9 cellular contexts compared by ENCODE assay signal in the genomic region with DNA sequence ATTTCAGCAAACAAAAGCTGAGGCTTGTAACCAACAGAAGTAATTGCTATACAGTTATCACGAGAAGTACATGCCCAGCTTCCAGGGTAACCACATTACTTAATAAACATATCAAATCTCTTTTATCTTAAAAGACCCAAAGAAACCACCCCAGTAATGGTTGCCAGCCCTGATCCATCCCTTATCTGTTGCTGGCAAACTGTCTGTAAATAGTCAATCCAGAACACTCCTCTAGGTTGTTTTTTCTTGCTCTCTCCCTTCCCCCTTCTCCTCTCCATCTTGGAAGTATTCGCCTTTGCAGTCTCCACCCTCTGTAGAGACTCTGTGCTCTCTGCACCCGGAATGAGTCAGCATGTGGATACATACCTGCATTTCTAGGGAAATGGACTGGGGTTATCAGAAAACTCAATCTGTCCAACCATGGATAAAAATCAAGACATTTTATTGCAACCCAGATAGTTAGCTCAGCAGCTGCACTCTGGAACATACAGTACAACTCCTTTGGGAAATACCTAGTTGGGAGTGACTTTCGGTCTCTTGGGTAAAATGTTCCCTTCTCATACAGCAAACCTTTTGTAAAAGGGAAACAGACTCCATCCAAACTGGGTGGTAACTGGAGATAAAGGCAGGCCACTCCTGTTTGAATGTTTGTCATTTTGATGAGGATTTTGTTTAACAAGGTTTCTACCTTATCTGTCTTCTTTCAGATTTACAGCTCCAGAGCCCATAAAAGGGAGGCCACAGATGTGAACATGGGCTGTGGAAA.
A peak's percentile ranks its signal among the peaks of the same experiment; 100 is the strongest.
DNase-seq lines count a peak whose midpoint lies in the region; ATAC-seq and TF ChIP-seq lines count a peak whose summit lies in the region.
"Had no signal": no experiment of that assay in that cellular context is flagged by ENCODE, and none has a peak within 500 bp of the region (broad histone marks: within the 10 kb centered on the region; RNA-seq: fewer than 3 reads in every experiment).

No MANE protein-coding gene starts in this region.

- 45% methylated on average over 4 of the region's 4 CpGs for WGBS in mesenchymal stem cell

- no peaks in the 10 kb centered on the region for H3K79me1 ChIP-seq in mesenchymal stem cell (replicated peaks; ENCODE audit: low read length, poor library complexity, severe bottlenecking)

- no peak overlapping the region for H3K4ac ChIP-seq in mesenchymal stem cell (ENCODE audit: low read depth in 1 of 2, low read length in 2 of 2)

- peak overlapping the region in 7 of 11 experiments; percentile 4 to 44 (median 26); a peak in 8 of 22 replicates for H3K4me2 ChIP-seq in BLaER1 treated with 17β-estradiol and CSF1 and Interleukin-3, amounts not matched to agents 10 nM and 100 nM
- H3K4me2 ChIP-seq in mesenchymal stem cell (ENCODE audit: low read length, poor library complexity, severe bottlenecking), result peak overlapping the region; percentile 8

- no peaks in the 10 kb centered on the region for H3K27me3 ChIP-seq in BLaER1 treated with 17β-estradiol and CSF1 and Interleukin-3, amounts not matched to agents 10 nM and 100 nM
- no peaks in the 10 kb centered on the region for H3K27me3 ChIP-seq in duodenal mucosa (ENCODE audit: control insufficient read depth in 1 of 2, insufficient read depth in 2 of 2, low read length in 2 of 2)
- H3K27me3 ChIP-seq in mesenchymal stem cell (ENCODE audit: control insufficient read depth in 1 of 2, insufficient read depth in 1 of 2, low read length in 2 of 2), result no peaks in the 10 kb centered on the region
- no peaks in the 10 kb centered on the region for H3K27me3 ChIP-seq in SJCRH30

- H3K4me3 ChIP-seq in BLaER1 treated with 17β-estradiol and CSF1 and Interleukin-3, amounts not matched to agents 10 nM and 100 nM, result no peak overlapping the region
- no peak overlapping the region for H3K4me3 ChIP-seq in LNCaP clone FGC (ENCODE audit: low read depth, low read length)
- H3K4me3 ChIP-seq in duodenal mucosa (ENCODE audit: low read depth in 1 of 2, low read length in 2 of 2), result peak overlapping the region in 1 of 2 donors; percentile 48
- H3K4me3 ChIP-seq in mesenchymal stem cell (ENCODE audit: insufficient read depth in 1 of 2, low read depth in 1 of 2, low read length in 2 of 2), result no peak overlapping the region
- no peak overlapping the region for H3K4me3 ChIP-seq in SJCRH30

- peak overlapping the region; percentile 26 for H2BK15ac ChIP-seq in mesenchymal stem cell (ENCODE audit: low read depth, poor library complexity, severe bottlenecking)

- no peak for TF ChIP-seq CTCF in LNCaP clone FGC (IDR thresholded peaks at IDR 0.05; ENCODE audit: control insufficient read depth, extremely low read depth, insufficient read depth)

- peaks cover 0 to 18% (median 0%) of the 10 kb centered on the region in 11 experiments; a peak in 6 of 22 replicates for H3K36me3 ChIP-seq in BLaER1 treated with 17β-estradiol and CSF1 and Interleukin-3, amounts not matched to agents 10 nM and 100 nM
- H3K36me3 ChIP-seq in duodenal mucosa (ENCODE audit: control insufficient read depth in 1 of 2, insufficient read depth in 2 of 2, low read length in 2 of 2), result no peaks in the 10 kb centered on the region
- H3K36me3 ChIP-seq in mesenchymal stem cell (ENCODE audit: control insufficient read depth in 1 of 2, insufficient read depth in 2 of 2, low read depth in 1 of 2, low read length in 2 of 2), result peaks cover 0 to under 1% of the 10 kb centered on the region in 2 experiments
- H3K36me3 ChIP-seq in SJCRH30, result no peaks in the 10 kb centered on the region

- ATAC-seq in HG02840 (IDR thresholded peaks at IDR 0.05; ENCODE audit: low FRiP score, unreplicated experiment), result no peak

- no peak overlapping the region for H2BK120ac ChIP-seq in mesenchymal stem cell (ENCODE audit: low read depth, low read length)

- H4K8ac ChIP-seq in mesenchymal stem cell (ENCODE audit: low read length), result peak overlapping the region; percentile 56

- H3K9me3 ChIP-seq in BLaER1 treated with 17β-estradiol and CSF1 and Interleukin-3, amounts not matched to agents 10 nM and 100 nM (replicated peaks in 1 of 11), result no peaks in the 10 kb centered on the region
- H3K9me3 ChIP-seq in duodenal mucosa (ENCODE audit: control insufficient read depth in 1 of 2, low read length in 2 of 2) (no peaks in the 10 kb centered on the region), mesenchymal stem cell (ENCODE audit: control insufficient read depth, low read length) (no peaks in the 10 kb centered on the region), SJCRH30 (replicated peaks) (no peaks in the 10 kb centered on the region)

- no peak overlapping the region for H3K9ac ChIP-seq in BLaER1 treated with 17β-estradiol and CSF1 and Interleukin-3, amounts not matched to agents 10 nM and 100 nM
- H3K9ac ChIP-seq in duodenal mucosa (ENCODE audit: low read depth in 1 of 2, low read length in 2 of 2) (no peak overlapping the region), mesenchymal stem cell (ENCODE audit: low read length) (no peak overlapping the region)

- DNase-seq in LNCaP clone FGC (ENCODE audit: low read depth) (peak; percentile 72), mesenchymal stem cell (peak; percentile 45), DMS79 (lab: John Stamatoyannopoulos, UW) (no peak), SJCRH30 (no peak), Kasumi-1 (lab: John Stamatoyannopoulos, UW) (no peak)
- DNase-seq: effector memory CD4-positive, alpha-beta T cell had no signal

- H2BK5ac ChIP-seq in mesenchymal stem cell (ENCODE audit: low read depth, low read length, poor library complexity, severe bottlenecking), result no peak overlapping the region

- H4K20me1 ChIP-seq in BLaER1 treated with 17β-estradiol and CSF1 and Interleukin-3, amounts not matched to agents 10 nM and 100 nM, result no peaks in the 10 kb centered on the region

- no peak overlapping the region for H3K23ac ChIP-seq in mesenchymal stem cell (ENCODE audit: low read length in 2 of 2)

- H3K27ac ChIP-seq in BLaER1 treated with 17β-estradiol and CSF1 and Interleukin-3, amounts not matched to agents 10 nM and 100 nM, result no peak overlapping the region
- peak overlapping the region; percentile 22 for H3K27ac ChIP-seq in duodenal mucosa (ENCODE audit: low read depth, low read length)
- H3K27ac ChIP-seq in mesenchymal stem cell (ENCODE audit: low read length, poor library complexity, severe bottlenecking), result no peak overlapping the region
- H3K27ac ChIP-seq in SJCRH30, result no peak overlapping the region

- no peak overlapping the region for H3K14ac ChIP-seq in mesenchymal stem cell (ENCODE audit: low read length in 2 of 2)

- peak overlapping the region in 1 of 2 experiments; percentile 43 for H2BK12ac ChIP-seq in mesenchymal stem cell (ENCODE audit: low read length in 2 of 2)

- H3K18ac ChIP-seq in mesenchymal stem cell (ENCODE audit: low read depth in 1 of 2, low read length in 2 of 2), result no peak overlapping the region

- H4K91ac ChIP-seq in mesenchymal stem cell (ENCODE audit: low read length), result no peak overlapping the region

- H2AFZ ChIP-seq in mesenchymal stem cell (ENCODE audit: low read depth, low read length), result no peak overlapping the region

- no peak overlapping the region for H2AK5ac ChIP-seq in mesenchymal stem cell (ENCODE audit: low read length, severe bottlenecking)

- peaks cover 7 to 26% (median 16%) of the 10 kb centered on the region in 10 experiments for H3K4me1 ChIP-seq in BLaER1 treated with 17β-estradiol and CSF1 and Interleukin-3, amounts not matched to agents 10 nM and 100 nM
- H3K4me1 ChIP-seq in duodenal mucosa (ENCODE audit: control insufficient read depth in 1 of 2, insufficient read depth in 2 of 2, low read length in 2 of 2) (peaks cover 18 to 40% of the 10 kb centered on the region in 2 donors), mesenchymal stem cell (ENCODE audit: control insufficient read depth, insufficient read depth, low read depth, low read length) (peaks cover 5% of the 10 kb centered on the region), SJCRH30 (peaks cover 27% of the 10 kb centered on the region)

Comparison
In these comparisons a context has a peak if more than half of its experiments do, and no peak if none do; other contexts are left out.
1. DNase-seq: peak in LNCaP clone FGC (single experiment) and mesenchymal stem cell (single experiment); none in DMS79 (single experiment), SJCRH30 (0 of 2) and Kasumi-1 (0 of 2).